In genomic region chr17:54348234-54348633, GRCh38 we compare ENCODE assay signal across 37 cellular contexts.
"Had no signal": no experiment of that assay in that cellular context is flagged by ENCODE, and none has a peak within 500 bp of the region (broad histone marks: within the 10 kb centered on the region; RNA-seq: fewer than 3 reads in every experiment).

No MANE protein-coding gene starts in this region.

- H3K36me3 ChIP-seq: adrenal gland, breast epithelium, esophagus muscularis mucosa, WERI-Rb-1 had no signal

- ATAC-seq: activated CD4-positive, alpha-beta T cell treated with anti-CD3 and anti-CD28 coated beads for 36 hours; activated CD8-positive, alpha-beta memory T cell treated with anti-CD3 and anti-CD28 coated beads, Interleukin-2, amount 10 ng/mL, durations not matched to agents 7 days and 5 days; activated CD8-positive, alpha-beta T cell treated with anti-CD3 and anti-CD28 coated beads, Interleukin-2, amount 10 ng/mL, durations not matched to agents 7 days and 5 days; activated naive CD8-positive, alpha-beta T cell treated with anti-CD3 and anti-CD28 coated beads, Interleukin-2, amount 50 U/mL, for 24 hours; T-helper 17 cell had no signal

- H3K27ac Mint-ChIP-seq: activated CD4-positive, alpha-beta memory T cell treated with anti-CD3 and anti-CD28 coated beads for 36 hours; activated CD4-positive, alpha-beta T cell treated with anti-CD3 and anti-CD28 coated beads for 36 hours; activated CD4-positive, alpha-beta T cell treated with anti-CD3 and anti-CD28 coated beads, Interleukin-2, amount 10 ng/mL, durations not matched to agents 24 days and 14 days; activated CD8-positive, alpha-beta memory T cell treated with anti-CD3 and anti-CD28 coated beads, Interleukin-2, amount 10 ng/mL, durations not matched to agents 7 days and 5 days; activated CD8-positive, alpha-beta T cell treated with anti-CD3 and anti-CD28 coated beads, Interleukin-2, amount 10 ng/mL, durations not matched to agents 7 days and 5 days; activated naive CD4-positive, alpha-beta T cell treated with anti-CD3 and anti-CD28 coated beads for 36 hours; activated naive CD4-positive, alpha-beta T cell treated with anti-CD3 and anti-CD28 coated beads, Interleukin-2, amount 50 U/mL, for 24 hours; activated naive CD8-positive, alpha-beta T cell treated with anti-CD3 and anti-CD28 coated beads for 36 hours; activated naive CD8-positive, alpha-beta T cell treated with anti-CD3 and anti-CD28 coated beads, Interleukin-2, amount 50 U/mL, for 24 hours; activated T-helper 1 cell treated with anti-CD3 and anti-CD28 coated beads, Interleukin-12 subunit alpha, Interleukin-12 subunit beta, Interleukin-2, Interleukin-4 antibody, amounts not matched to agents 30 ng/mL and 10 ng/mL and 1 ng/mL, durations not matched to agents 14 hours and 24 hours and 36 hours; activated T-helper 2 cell treated with anti-CD3 and anti-CD28 coated beads, Interferon-gamma antibody, Interleukin-2, Interleukin-4, amounts not matched to agents 10 μg/mL and 5 μg/mL and 100 μg/mL, durations not matched to agents 14 hours and 24 hours and 36 hours; brain; dendritic cell treated with granulocyte-macrophage colony-stimulating factor and Interleukin-4, amounts not matched to agents 40 ng/mL and 50 ng/mL, for 4 days; endodermal cell; T-helper 17 cell; T-helper 2 cell treated with Interferon-gamma antibody and Interleukin-4, amounts not matched to agents 5 μg/mL and 100 μg/mL, for 36 hours had no signal

- H3K4me1 Mint-ChIP-seq: activated CD4-positive, alpha-beta T cell treated with anti-CD3 and anti-CD28 coated beads for 36 hours; activated CD4-positive, alpha-beta T cell treated with anti-CD3 and anti-CD28 coated beads, Interleukin-2, amount 10 ng/mL, durations not matched to agents 24 days and 14 days; activated CD8-positive, alpha-beta memory T cell treated with anti-CD3 and anti-CD28 coated beads, Interleukin-2, amount 10 ng/mL, durations not matched to agents 7 days and 5 days; activated naive CD4-positive, alpha-beta T cell treated with anti-CD3 and anti-CD28 coated beads, Interleukin-2, amount 50 U/mL, for 24 hours; activated naive CD8-positive, alpha-beta T cell treated with anti-CD3 and anti-CD28 coated beads for 36 hours; activated naive CD8-positive, alpha-beta T cell treated with anti-CD3 and anti-CD28 coated beads, Interleukin-2, amount 50 U/mL, for 24 hours; brain; central memory CD8-positive, alpha-beta T cell; T-helper 17 cell had no signal

- H3K9me3 Mint-ChIP-seq: activated naive CD8-positive, alpha-beta T cell treated with anti-CD3 and anti-CD28 coated beads, Interleukin-2, amount 50 U/mL, for 24 hours; activated T-helper 1 cell treated with anti-CD3 and anti-CD28 coated beads, Interleukin-12 subunit alpha, Interleukin-12 subunit beta, Interleukin-2, Interleukin-4 antibody, amounts not matched to agents 30 ng/mL and 10 ng/mL and 1 ng/mL, durations not matched to agents 14 hours and 24 hours and 36 hours; brain had no signal

- H3K4me3 Mint-ChIP-seq: activated CD4-positive, alpha-beta memory T cell treated with anti-CD3 and anti-CD28 coated beads for 36 hours; activated CD4-positive, alpha-beta T cell treated with anti-CD3 and anti-CD28 coated beads for 36 hours; activated CD4-positive, alpha-beta T cell treated with anti-CD3 and anti-CD28 coated beads, Interleukin-2, amount 10 ng/mL, durations not matched to agents 24 days and 14 days; activated CD8-positive, alpha-beta memory T cell treated with anti-CD3 and anti-CD28 coated beads, Interleukin-2, amount 10 ng/mL, durations not matched to agents 7 days and 5 days; activated CD8-positive, alpha-beta T cell treated with anti-CD3 and anti-CD28 coated beads, Interleukin-2, amount 10 ng/mL, durations not matched to agents 7 days and 5 days; activated naive CD4-positive, alpha-beta T cell treated with anti-CD3 and anti-CD28 coated beads for 36 hours; activated naive CD4-positive, alpha-beta T cell treated with anti-CD3 and anti-CD28 coated beads, Interleukin-2, amount 50 U/mL, for 24 hours; activated naive CD8-positive, alpha-beta T cell treated with anti-CD3 and anti-CD28 coated beads for 36 hours; activated naive CD8-positive, alpha-beta T cell treated with anti-CD3 and anti-CD28 coated beads, Interleukin-2, amount 50 U/mL, for 24 hours; activated T-helper 1 cell treated with anti-CD3 and anti-CD28 coated beads, Interleukin-12 subunit alpha, Interleukin-12 subunit beta, Interleukin-2, Interleukin-4 antibody, amounts not matched to agents 30 ng/mL and 10 ng/mL and 1 ng/mL, durations not matched to agents 14 hours and 24 hours and 36 hours; brain; central memory CD8-positive, alpha-beta T cell; dendritic cell treated with granulocyte-macrophage colony-stimulating factor and Interleukin-4, amounts not matched to agents 40 ng/mL and 50 ng/mL, for 4 days; endodermal cell; T-helper 17 cell; T-helper 2 cell treated with Interferon-gamma antibody and Interleukin-4, amounts not matched to agents 5 μg/mL and 100 μg/mL, for 36 hours had no signal

- H3K4me3 ChIP-seq: adrenal gland, breast epithelium, coronary artery, dorsolateral prefrontal cortex, esophagus muscularis mucosa had no signal

- H3K27me3 Mint-ChIP-seq: activated CD4-positive, alpha-beta memory T cell treated with anti-CD3 and anti-CD28 coated beads for 36 hours; activated CD4-positive, alpha-beta T cell treated with anti-CD3 and anti-CD28 coated beads for 36 hours; activated CD4-positive, alpha-beta T cell treated with anti-CD3 and anti-CD28 coated beads, Interleukin-2, amount 10 ng/mL, durations not matched to agents 24 days and 14 days; activated CD8-positive, alpha-beta memory T cell treated with anti-CD3 and anti-CD28 coated beads, Interleukin-2, amount 10 ng/mL, durations not matched to agents 7 days and 5 days; activated naive CD4-positive, alpha-beta T cell treated with anti-CD3 and anti-CD28 coated beads, Interleukin-2, amount 50 U/mL, for 24 hours; activated naive CD8-positive, alpha-beta T cell treated with anti-CD3 and anti-CD28 coated beads for 36 hours; activated naive CD8-positive, alpha-beta T cell treated with anti-CD3 and anti-CD28 coated beads, Interleukin-2, amount 50 U/mL, for 24 hours; brain; central memory CD8-positive, alpha-beta T cell; dendritic cell treated with granulocyte-macrophage colony-stimulating factor and Interleukin-4, amounts not matched to agents 40 ng/mL and 50 ng/mL, for 4 days; T-helper 17 cell had no signal

- DNase-seq: activated CD4-positive, alpha-beta memory T cell treated with anti-CD3 and anti-CD28 coated beads for 36 hours; activated CD4-positive, alpha-beta T cell treated with anti-CD3 and anti-CD28 coated beads for 36 hours; activated CD4-positive, alpha-beta T cell treated with anti-CD3 and anti-CD28 coated beads, Interleukin-2, amount 10 ng/mL, durations not matched to agents 24 days and 14 days; activated CD4-positive, CD25-positive, alpha-beta regulatory T cell; activated CD4-positive, CD25-positive, alpha-beta regulatory T cell treated with anti-CD3 and anti-CD28 coated beads, Interleukin-2, amount 50 U/mL, for 72 hours; activated CD8-positive, alpha-beta memory T cell treated with anti-CD3 and anti-CD28 coated beads, Interleukin-2, amount 10 ng/mL, durations not matched to agents 7 days and 5 days; activated CD8-positive, alpha-beta memory T cell treated with anti-CD3 and anti-CD28 coated beads, Interleukin-2, amount 50 U/mL, for 4 hours; activated CD8-positive, alpha-beta T cell treated with anti-CD3 and anti-CD28 coated beads, Interleukin-2, amount 10 ng/mL, durations not matched to agents 7 days and 5 days; activated effector memory CD4-positive, alpha-beta T cell treated with anti-CD3 and anti-CD28 coated beads, Interleukin-2, amount 50 U/mL, for 16 hours; activated naive CD4-positive, alpha-beta T cell treated with anti-CD3 and anti-CD28 coated beads for 36 hours; activated naive CD8-positive, alpha-beta T cell treated with anti-CD3 and anti-CD28 coated beads for 36 hours; activated naive CD8-positive, alpha-beta T cell treated with anti-CD3 and anti-CD28 coated beads, Interleukin-2, amount 50 U/mL, for 24 hours; activated T-cell treated with anti-CD3 and anti-CD28 coated beads, Interleukin-2, amount 50 U/mL, for 1 hour; activated T-cell treated with anti-CD3 and anti-CD28 coated beads, Interleukin-2, amount 50 U/mL, for 48 hours; adrenal gland; amygdala; aorta; dorsolateral prefrontal cortex; effector memory CD4-positive, alpha-beta T cell; endodermal cell; erythroblast; foreskin melanocyte; head of caudate nucleus; hippocampal formation; T-helper 17 cell; T1000; WERI-Rb-1 had no signal

- H3K27ac ChIP-seq: adrenal gland, breast epithelium, coronary artery, dorsolateral prefrontal cortex, esophagus muscularis mucosa, WERI-Rb-1 had no signal

- H3K9me3 ChIP-seq: adrenal gland, breast epithelium, esophagus muscularis mucosa had no signal

- H3K4me1 ChIP-seq: adrenal gland, breast epithelium, esophagus muscularis mucosa had no signal

- H3K27me3 ChIP-seq: adrenal gland, breast epithelium, dorsolateral prefrontal cortex, esophagus muscularis mucosa had no signal

- H3K36me3 Mint-ChIP-seq: activated CD4-positive, alpha-beta memory T cell treated with anti-CD3 and anti-CD28 coated beads for 36 hours; activated CD8-positive, alpha-beta memory T cell treated with anti-CD3 and anti-CD28 coated beads, Interleukin-2, amount 10 ng/mL, durations not matched to agents 7 days and 5 days; activated naive CD4-positive, alpha-beta T cell treated with anti-CD3 and anti-CD28 coated beads, Interleukin-2, amount 50 U/mL, for 24 hours; activated naive CD8-positive, alpha-beta T cell treated with anti-CD3 and anti-CD28 coated beads for 36 hours; brain had no signal
